In genomic region chr12:106773945-106774807, GRCh38 we compare ENCODE assay signal across 1 cellular context.
TF ChIP-seq lines count a peak whose summit lies in the region.

A gene with protein sequence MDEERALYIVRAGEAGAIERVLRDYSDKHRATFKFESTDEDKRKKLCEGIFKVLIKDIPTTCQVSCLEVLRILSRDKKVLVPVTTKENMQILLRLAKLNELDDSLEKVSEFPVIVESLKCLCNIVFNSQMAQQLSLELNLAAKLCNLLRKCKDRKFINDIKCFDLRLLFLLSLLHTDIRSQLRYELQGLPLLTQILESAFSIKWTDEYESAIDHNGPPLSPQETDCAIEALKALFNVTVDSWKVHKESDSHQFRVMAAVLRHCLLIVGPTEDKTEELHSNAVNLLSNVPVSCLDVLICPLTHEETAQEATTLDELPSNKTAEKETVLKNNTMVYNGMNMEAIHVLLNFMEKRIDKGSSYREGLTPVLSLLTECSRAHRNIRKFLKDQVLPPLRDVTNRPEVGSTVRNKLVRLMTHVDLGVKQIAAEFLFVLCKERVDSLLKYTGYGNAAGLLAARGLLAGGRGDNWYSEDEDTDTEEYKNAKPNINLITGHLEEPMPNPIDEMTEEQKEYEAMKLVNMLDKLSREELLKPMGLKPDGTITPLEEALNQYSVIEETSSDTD (plus strand): TSS chr12:106774682. CDS start chr12:106774746, 64 bp downstream.

TF ChIP-seq in K562, 482 proteins besides CTCF, POLR2A, EP300 and RAD21 (continued from another document and continues in another):
- TF ChIP-seq PREB (CRISPR knock-in tag; IDR thresholded peaks at IDR 0.05), result peak; percentile 84; the same call in 1 of the 2 replicates
- peak; percentile 62 for TF ChIP-seq MECOM (CRISPR knock-in tag; IDR thresholded peaks at IDR 0.05)
- TF ChIP-seq FOXP4 (CRISPR knock-in tag; IDR thresholded peaks at IDR 0.05; ENCODE audit: borderline replicate concordance), result no peak
- TF ChIP-seq ZNF121 (CRISPR knock-in tag; conservative IDR thresholded peaks at IDR 0.05), result no peak
- TF ChIP-seq, protein P1, sequence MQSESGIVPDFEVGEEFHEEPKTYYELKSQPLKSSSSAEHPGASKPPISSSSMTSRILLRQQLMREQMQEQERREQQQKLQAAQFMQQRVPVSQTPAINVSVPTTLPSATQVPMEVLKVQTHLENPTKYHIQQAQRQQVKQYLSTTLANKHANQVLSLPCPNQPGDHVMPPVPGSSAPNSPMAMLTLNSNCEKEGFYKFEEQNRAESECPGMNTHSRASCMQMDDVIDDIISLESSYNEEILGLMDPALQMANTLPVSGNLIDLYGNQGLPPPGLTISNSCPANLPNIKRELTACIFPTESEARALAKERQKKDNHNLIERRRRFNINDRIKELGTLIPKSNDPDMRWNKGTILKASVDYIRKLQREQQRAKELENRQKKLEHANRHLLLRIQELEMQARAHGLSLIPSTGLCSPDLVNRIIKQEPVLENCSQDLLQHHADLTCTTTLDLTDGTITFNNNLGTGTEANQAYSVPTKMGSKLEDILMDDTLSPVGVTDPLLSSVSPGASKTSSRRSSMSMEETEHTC (IDR thresholded peaks at IDR 0.05), result no peak
- TF ChIP-seq RBM22 (IDR thresholded peaks at IDR 0.05; ENCODE audit: low read depth, low read length, poor library complexity, severe bottlenecking), result peak; percentile 41
- TF ChIP-seq GTF2E2 (tag; IDR thresholded peaks at IDR 0.05), result no peak
- TF ChIP-seq ZZZ3 (IDR thresholded peaks at IDR 0.05), result no peak
- TF ChIP-seq NCOA6 (IDR thresholded peaks at IDR 0.05), result no peak
- TF ChIP-seq, protein P2, sequence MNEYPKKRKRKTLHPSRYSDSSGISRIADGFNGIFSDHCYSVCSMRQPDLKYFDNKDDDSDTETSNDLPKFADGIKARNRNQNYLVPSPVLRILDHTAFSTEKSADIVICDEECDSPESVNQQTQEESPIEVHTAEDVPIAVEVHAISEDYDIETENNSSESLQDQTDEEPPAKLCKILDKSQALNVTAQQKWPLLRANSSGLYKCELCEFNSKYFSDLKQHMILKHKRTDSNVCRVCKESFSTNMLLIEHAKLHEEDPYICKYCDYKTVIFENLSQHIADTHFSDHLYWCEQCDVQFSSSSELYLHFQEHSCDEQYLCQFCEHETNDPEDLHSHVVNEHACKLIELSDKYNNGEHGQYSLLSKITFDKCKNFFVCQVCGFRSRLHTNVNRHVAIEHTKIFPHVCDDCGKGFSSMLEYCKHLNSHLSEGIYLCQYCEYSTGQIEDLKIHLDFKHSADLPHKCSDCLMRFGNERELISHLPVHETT (CRISPR knock-in tag; conservative IDR thresholded peaks at IDR 0.05 in 1 of 2, IDR thresholded peaks at IDR 0.05 in 1 of 2), result peak in 1 of 2 experiments; percentile 84; a peak in 2 of 4 replicates
- peak; percentile 74 for TF ChIP-seq PHF20 (IDR thresholded peaks at IDR 0.05; ENCODE audit: partially characterized antibody)
- no peak for TF ChIP-seq SMAD2 (IDR thresholded peaks at IDR 0.05; ENCODE audit: low read depth, low read length)
- TF ChIP-seq PHB (CRISPR knock-in tag; IDR thresholded peaks at IDR 0.05), result no peak
- no peak for TF ChIP-seq NCOA4 (IDR thresholded peaks at IDR 0.05; ENCODE audit: partially characterized antibody)
- TF ChIP-seq KLF16 (IDR thresholded peaks at IDR 0.05), result no peak
- no peak for TF ChIP-seq CEBPB (tag; IDR thresholded peaks at IDR 0.05)
- TF ChIP-seq ELF2 (CRISPR knock-in tag; IDR thresholded peaks at IDR 0.05), result 0 out of 2 replicates have a peak, but pooled peaks have one; percentile 13
- no peak for TF ChIP-seq HNRNPUL1 (IDR thresholded peaks at IDR 0.05; ENCODE audit: low read length)
- no peak for TF ChIP-seq PTTG1 (tag; IDR thresholded peaks at IDR 0.05; ENCODE audit: low read depth)
- no peak for TF ChIP-seq TCF7 (IDR thresholded peaks at IDR 0.05; ENCODE audit: borderline replicate concordance)
- TF ChIP-seq ZBTB33 (CRISPR knock-in tag; IDR thresholded peaks at IDR 0.05), result no peak
- TF ChIP-seq SMARCC2 (IDR thresholded peaks at IDR 0.05; ENCODE audit: low read depth), result no peak
- no peak for TF ChIP-seq BMI1 (IDR thresholded peaks at IDR 0.05; ENCODE audit: low read length)
- no peak for TF ChIP-seq BRF2 (IDR thresholded peaks at IDR 0.05; ENCODE audit: borderline replicate concordance, insufficient read depth, insufficient read length)
- TF ChIP-seq ZBTB7A (IDR thresholded peaks at IDR 0.05; ENCODE audit: borderline replicate concordance, control insufficient read depth, low read depth, low read length), result peak; percentile 49; the same call in 1 of the 2 replicates
- TF ChIP-seq HDAC2 (IDR thresholded peaks at IDR 0.05), result no peak; the same call in 1 of the 2 replicates
- peak; percentile 84 for TF ChIP-seq RFX1 (IDR thresholded peaks at IDR 0.05)
- TF ChIP-seq HOXB6 (CRISPR knock-in tag; IDR thresholded peaks at IDR 0.05; ENCODE audit: borderline replicate concordance), result no peak
- TF ChIP-seq ETV5 (CRISPR knock-in tag; IDR thresholded peaks at IDR 0.05; ENCODE audit: low read depth), result peak; percentile 94
- TF ChIP-seq MLLT1 (IDR thresholded peaks at IDR 0.05), result peak in 1 of 2 experiments; percentile 86; a peak in 2 of 4 replicates
- peak; percentile 82 for TF ChIP-seq ZBTB40 (IDR thresholded peaks at IDR 0.05)
- no peak for TF ChIP-seq ZBTB40 (CRISPR knock-in tag; IDR thresholded peaks at IDR 0.05)
- TF ChIP-seq ZSCAN32 (CRISPR knock-in tag; IDR thresholded peaks at IDR 0.05), result no peak
- peak; percentile 97 for TF ChIP-seq NR2C1 (IDR thresholded peaks at IDR 0.05)
- TF ChIP-seq NR2C1 (tag; IDR thresholded peaks at IDR 0.05), result peak; percentile 98
- TF ChIP-seq DACH1 (IDR thresholded peaks at IDR 0.05; ENCODE audit: partially characterized antibody), result no peak
- no peak for TF ChIP-seq SAFB2 (IDR thresholded peaks at IDR 0.05; ENCODE audit: borderline replicate concordance, low read depth, low read length, severe bottlenecking)
- TF ChIP-seq NBN (IDR thresholded peaks at IDR 0.05; ENCODE audit: low read depth), result peak; percentile 40; the same call in 1 of the 2 replicates
- TF ChIP-seq SUPT5H (IDR thresholded peaks at IDR 0.05), result peak; percentile 75
- no peak for TF ChIP-seq GTF2F1 (IDR thresholded peaks at IDR 0.05; ENCODE audit: low read depth, low read length)
